11 cellular contexts compared by ENCODE assay signal in genomic region chr1:116006486-116006964, GRCh38. TPM values are rescaled to one million over a fixed set of nuclear protein-coding genes. Genes with fewer than 3 reads are reported as not detected.
DNase-seq lines count a peak whose midpoint lies in the region; ATAC-seq and TF ChIP-seq lines count a peak whose summit lies in the region.
"Had no signal": no experiment of that assay in that cellular context is flagged by ENCODE, and none has a peak within 500 bp of the region (broad histone marks: within the 10 kb centered on the region; RNA-seq: fewer than 3 reads in every experiment).

No MANE protein-coding gene starts in this region.

- H3K27me3 ChIP-seq in MM.1S (replicated peaks; ENCODE audit: insufficient read depth, low read length), result no peaks in the 10 kb centered on the region
- no peaks in the 10 kb centered on the region for H3K27me3 ChIP-seq in left ventricle myocardium inferior (ENCODE audit: low read depth)

- H3K4me2 ChIP-seq in MM.1S (ENCODE audit: low read depth, low read length), result peak overlapping the region; percentile 64

- H3K27ac Mint-ChIP-seq in activated CD4-positive, alpha-beta T cell treated with anti-CD3 and anti-CD28 coated beads, Interleukin-2, amount 10 ng/mL, durations not matched to agents 24 days and 14 days, result peak overlapping the region; percentile 76
- H3K27ac Mint-ChIP-seq in stimulated activated memory B cell treated with anti-CD40 and anti-IgM and Interleukin-4, amounts not matched to agents 10 μg/mL and 1 μg/mL and 100 μg/mL, for 72 hours, result peak overlapping the region; percentile 68
- H3K27ac Mint-ChIP-seq: nephron had no signal

- no peaks in the 10 kb centered on the region for H4K20me1 ChIP-seq in MM.1S (ENCODE audit: insufficient read depth, low read length)

- peak overlapping the region; percentile 52 for H2AFZ ChIP-seq in MM.1S (ENCODE audit: low read length)

- ATAC-seq in HG02642 (IDR thresholded peaks at IDR 0.05; ENCODE audit: poor library complexity, unreplicated experiment), result peak; percentile 88
- peak; percentile 57 for ATAC-seq in stimulated activated memory B cell treated with anti-CD40 and anti-IgM and Interleukin-4, amounts not matched to agents 10 μg/mL and 1 μg/mL and 100 μg/mL, for 72 hours

- TF ChIP-seq CTCF in MM.1S (IDR thresholded peaks at IDR 0.05; ENCODE audit: low read length) (no peak), left ventricle myocardium inferior (IDR thresholded peaks at IDR 0.05; ENCODE audit: borderline replicate concordance) (no peak)

- intact Hi-C loops in activated CD4-positive, alpha-beta T cell treated with anti-CD3 and anti-CD28 coated beads, Interleukin-2, amount 10 ng/mL, durations not matched to agents 24 days and 14 days (cut with micrococcal nuclease), result no loop called here
- intact Hi-C loops in left ventricle myocardium inferior (cut with micrococcal nuclease), result no loop called here

- no peaks in the 10 kb centered on the region for H3F3A ChIP-seq in MM.1S (ENCODE audit: insufficient read depth, low read length)

- H3K9me3 ChIP-seq in MM.1S (replicated peaks; ENCODE audit: insufficient read depth, low read length), result no peaks in the 10 kb centered on the region
- no peaks in the 10 kb centered on the region for H3K9me3 ChIP-seq in left ventricle myocardium inferior (replicated peaks)

- H3K27me3 Mint-ChIP-seq in activated CD4-positive, alpha-beta T cell treated with anti-CD3 and anti-CD28 coated beads, Interleukin-2, amount 10 ng/mL, durations not matched to agents 24 days and 14 days, result peaks cover 5% of the 10 kb centered on the region
- H3K27me3 Mint-ChIP-seq in stimulated activated memory B cell treated with anti-CD40 and anti-IgM and Interleukin-4, amounts not matched to agents 10 μg/mL and 1 μg/mL and 100 μg/mL, for 72 hours, result no peaks in the 10 kb centered on the region

- H3K4me1 Mint-ChIP-seq in activated CD4-positive, alpha-beta T cell treated with anti-CD3 and anti-CD28 coated beads, Interleukin-2, amount 10 ng/mL, durations not matched to agents 24 days and 14 days, result peaks cover 8% of the 10 kb centered on the region
- peaks cover 46% of the 10 kb centered on the region for H3K4me1 Mint-ChIP-seq in stimulated activated memory B cell treated with anti-CD40 and anti-IgM and Interleukin-4, amounts not matched to agents 10 μg/mL and 1 μg/mL and 100 μg/mL, for 72 hours
- H3K4me1 Mint-ChIP-seq: nephron had no signal

- peaks cover 11% of the 10 kb centered on the region for H3K9me3 Mint-ChIP-seq in activated CD4-positive, alpha-beta T cell treated with anti-CD3 and anti-CD28 coated beads, Interleukin-2, amount 10 ng/mL, durations not matched to agents 24 days and 14 days
- peaks cover 3% of the 10 kb centered on the region for H3K9me3 Mint-ChIP-seq in stimulated activated memory B cell treated with anti-CD40 and anti-IgM and Interleukin-4, amounts not matched to agents 10 μg/mL and 1 μg/mL and 100 μg/mL, for 72 hours

- H3K36me3 Mint-ChIP-seq in activated CD4-positive, alpha-beta T cell treated with anti-CD3 and anti-CD28 coated beads, Interleukin-2, amount 10 ng/mL, durations not matched to agents 24 days and 14 days (ENCODE audit: low read depth), result no peaks in the 10 kb centered on the region
- H3K36me3 Mint-ChIP-seq in stimulated activated memory B cell treated with anti-CD40 and anti-IgM and Interleukin-4, amounts not matched to agents 10 μg/mL and 1 μg/mL and 100 μg/mL, for 72 hours, result peaks cover 37% of the 10 kb centered on the region

- H3K27ac ChIP-seq in MM.1S (ENCODE audit: low read length) (peak overlapping the region; percentile 59), left ventricle myocardium inferior (replicated peaks) (no peak overlapping the region)

- H3K9ac ChIP-seq in MM.1S (ENCODE audit: low read length), result peak overlapping the region; percentile 21; the same call in 1 of the 2 replicates

- 0 out of 2 replicates have a peak, but pooled peaks cover 5% of the 10 kb centered on the region for H3K4me1 ChIP-seq in MM.1S (ENCODE audit: low read length)
- peaks cover 51% of the 10 kb centered on the region for H3K4me1 ChIP-seq in left ventricle myocardium inferior

- H3K4me3 ChIP-seq in MM.1S (ENCODE audit: low read length) (peak overlapping the region; percentile 55), left ventricle myocardium inferior (no peak overlapping the region)

- H3K9me2 ChIP-seq in MM.1S (replicated peaks; ENCODE audit: insufficient read depth, low read length), result no peaks in the 10 kb centered on the region

- H3K4me3 Mint-ChIP-seq in activated CD4-positive, alpha-beta T cell treated with anti-CD3 and anti-CD28 coated beads, Interleukin-2, amount 10 ng/mL, durations not matched to agents 24 days and 14 days, result peak overlapping the region; percentile 75
- peak overlapping the region; percentile 64 for H3K4me3 Mint-ChIP-seq in stimulated activated memory B cell treated with anti-CD40 and anti-IgM and Interleukin-4, amounts not matched to agents 10 μg/mL and 1 μg/mL and 100 μg/mL, for 72 hours
- H3K4me3 Mint-ChIP-seq: nephron had no signal

- H3K79me2 ChIP-seq in MM.1S (ENCODE audit: low read length), result no peaks in the 10 kb centered on the region

- peak; percentile 77 for DNase-seq in activated CD4-positive, alpha-beta T cell treated with anti-CD3 and anti-CD28 coated beads, Interleukin-2, amount 10 ng/mL, durations not matched to agents 24 days and 14 days
- DNase-seq in activated CD4-positive, alpha-beta T cell treated with anti-CD3 and anti-CD28 coated beads for 48 hours, result no peak
- DNase-seq in MM.1S (peak; percentile 23), HUDEP-2 (lab: John Stamatoyannopoulos, UW; ENCODE audit: unreplicated experiment in 76 of 76) (no peak), KG1 (lab: John Stamatoyannopoulos, UW) (no peak), left ventricle myocardium inferior (no peak)
- DNase-seq: activated CD8-positive, alpha-beta memory T cell treated with anti-CD3 and anti-CD28 coated beads, Interleukin-2, amount 50 U/mL, for 4 hours; NCI-H526 treated with DMSO at 0.1 percent for 48 hours had no signal

- H3K36me3 ChIP-seq in MM.1S (replicated peaks; ENCODE audit: insufficient read depth, low read length), result no peaks in the 10 kb centered on the region
- no peaks in the 10 kb centered on the region for H3K36me3 ChIP-seq in left ventricle myocardium inferior

RNA-seq across cellular contexts. Expression of gene SLC22A15, which starts 30.2 kb away (rescaled TPM):
- total RNA-seq in activated CD4-positive, alpha-beta T cell treated with anti-CD3 and anti-CD28 coated beads, Interleukin-2, amount 10 ng/mL, durations not matched to agents 24 days and 14 days, result 0.23 and 0.36 TPM in 2 replicates
- total RNA-seq in left ventricle myocardium inferior, result 8.4 TPM

Comparison
In these comparisons a context has a peak if more than half of its experiments do, and no peak if none do; other contexts are left out.
1. DNase-seq: peak in activated CD4-positive, alpha-beta T cell treated with anti-CD3 and anti-CD28 coated beads, Interleukin-2, amount 10 ng/mL, durations not matched to agents 24 days and 14 days (single experiment) and MM.1S (single experiment); none in activated CD4-positive, alpha-beta T cell treated with anti-CD3 and anti-CD28 coated beads for 48 hours (single experiment), HUDEP-2 (0 of 76), KG1 (single experiment) and left ventricle myocardium inferior (single experiment).